Comparison of ENCODE assay signal across 11 cellular contexts in genomic region chr13:22161871-22162270, GRCh38.
DNase-seq lines count a peak whose midpoint lies in the region; ATAC-seq lines count a peak whose summit lies in the region.
"Had no signal": no experiment of that assay in that cellular context is flagged by ENCODE, and none has a peak within 500 bp of the region (broad histone marks: within the 10 kb centered on the region; RNA-seq: fewer than 3 reads in every experiment).

No MANE protein-coding gene starts in this region.

- H3K36me3 Mint-ChIP-seq in activated naive CD4-positive, alpha-beta T cell treated with anti-CD3 and anti-CD28 coated beads, Interleukin-2, amount 50 U/mL, for 72 hours: peaks cover 8 to 15% of the 10 kb centered on the region in 2 donors
- no peaks in the 10 kb centered on the region for H3K36me3 Mint-ChIP-seq in activated naive CD4-positive, alpha-beta T cell treated with anti-CD3 and anti-CD28 coated beads for 36 hours (ENCODE audit: low read depth)
- H3K36me3 Mint-ChIP-seq: activated naive CD4-positive, alpha-beta T cell treated with anti-CD3 and anti-CD28 coated beads, Interleukin-2, amount 10 ng/mL, durations not matched to agents 7 days and 5 days had no signal

- no peaks in the 10 kb centered on the region for H3K27me3 Mint-ChIP-seq in activated naive CD4-positive, alpha-beta T cell treated with anti-CD3 and anti-CD28 coated beads for 36 hours (ENCODE audit: low read depth)

- H3K9me3 Mint-ChIP-seq in activated naive CD4-positive, alpha-beta T cell treated with anti-CD3 and anti-CD28 coated beads, Interleukin-2, amount 50 U/mL, for 72 hours: no peaks in the 10 kb centered on the region
- H3K9me3 Mint-ChIP-seq in activated naive CD4-positive, alpha-beta T cell treated with anti-CD3 and anti-CD28 coated beads for 36 hours: no peaks in the 10 kb centered on the region
- H3K9me3 Mint-ChIP-seq: activated naive CD4-positive, alpha-beta T cell treated with anti-CD3 and anti-CD28 coated beads, Interleukin-2, amount 10 ng/mL, durations not matched to agents 7 days and 5 days had no signal

- intact Hi-C loops in activated naive CD4-positive, alpha-beta T cell treated with anti-CD3 and anti-CD28 coated beads for 36 hours (cut with micrococcal nuclease): loop anchor here (1.0 to 2.0 kb wide), 2 partner anchors 48 to 99 kb away; no protein-coding TSS in a partner anchor
- intact Hi-C loops in left cardiac atrium (cut with DNase I): no loop called here

- no peak overlapping the region for H3K4me3 Mint-ChIP-seq in activated naive CD4-positive, alpha-beta T cell treated with anti-CD3 and anti-CD28 coated beads for 36 hours
- H3K4me3 Mint-ChIP-seq: activated naive CD4-positive, alpha-beta T cell treated with anti-CD3 and anti-CD28 coated beads, Interleukin-2, amount 10 ng/mL, durations not matched to agents 7 days and 5 days had no signal

- DNase-seq in activated naive CD4-positive, alpha-beta T cell treated with anti-CD3 and anti-CD28 coated beads, Interleukin-2, amount 50 U/mL, for 72 hours (ENCODE audit: low spot score in 2 of 2): no peak
- no peak for DNase-seq in activated naive CD4-positive, alpha-beta T cell treated with anti-CD3 and anti-CD28 coated beads for 36 hours
- DNase-seq in dedifferentiated amniotic fluid mesenchymal stem cell (ENCODE audit: extremely low spot score) (no peak), left cardiac atrium (no peak), mucosa of gallbladder (ENCODE audit: low spot score) (no peak)
- no peak for DNase-seq in activated CD4-positive, alpha-beta T cell treated with anti-CD3 and anti-CD28 coated beads for 48 hours
- DNase-seq: activated naive CD4-positive, alpha-beta T cell treated with anti-CD3 and anti-CD28 coated beads, Interleukin-2, amount 10 ng/mL, durations not matched to agents 7 days and 5 days; esophagus squamous epithelium; NCI-H1417 had no signal

- peak; percentile 76 to 90 for ATAC-seq in activated naive CD4-positive, alpha-beta T cell treated with anti-CD3 and anti-CD28 coated beads, Interleukin-2, amount 50 U/mL, for 72 hours
- ATAC-seq in HG02623 (IDR thresholded peaks at IDR 0.05; ENCODE audit: unreplicated experiment) (peak; percentile 87), HG03565 (IDR thresholded peaks at IDR 0.05; ENCODE audit: unreplicated experiment) (peak; percentile 93), left cardiac atrium (no peak)

- peaks cover 25% of the 10 kb centered on the region for H3K4me1 Mint-ChIP-seq in activated naive CD4-positive, alpha-beta T cell treated with anti-CD3 and anti-CD28 coated beads for 36 hours (ENCODE audit: low read depth)

- CTCF ChIA-PET in activated naive CD4-positive, alpha-beta T cell treated with anti-CD3 and anti-CD28 coated beads for 36 hours (lab: Charles Lee): no interaction called here

- no peak overlapping the region for H3K27ac Mint-ChIP-seq in activated naive CD4-positive, alpha-beta T cell treated with anti-CD3 and anti-CD28 coated beads, Interleukin-2, amount 50 U/mL, for 72 hours
- H3K27ac Mint-ChIP-seq in activated naive CD4-positive, alpha-beta T cell treated with anti-CD3 and anti-CD28 coated beads for 36 hours: no peak overlapping the region

Comparison
In these comparisons a context has a peak if more than half of its experiments do, and no peak if none do; other contexts are left out.
1. ATAC-seq: peak in activated naive CD4-positive, alpha-beta T cell treated with anti-CD3 and anti-CD28 coated beads, Interleukin-2, amount 50 U/mL, for 72 hours (2 of 2), HG02623 (single experiment) and HG03565 (single experiment); none in left cardiac atrium (0 of 2).